Comparison of ENCODE assay signal across 1 cellular context in genomic region chr18:80257579-80258543, GRCh38.
TF ChIP-seq lines count a peak whose summit lies in the region.
"Not testable (repeated sequence)": the region's sequence is repeated elsewhere in the genome, so short reads cannot be mapped to it uniquely, and the experiment has no call there.

No MANE protein-coding gene starts in this region.

TF ChIP-seq in HepG2, 621 proteins besides CTCF, POLR2A, EP300 and RAD21 (continued from another document):
- TF ChIP-seq HMGXB3 (CRISPR knock-in tag; IDR thresholded peaks at IDR 0.05; ENCODE audit: borderline replicate concordance) (0 out of 2 replicates have a peak, but pooled peaks have one; percentile 25), KDM2A (CRISPR knock-in tag; IDR thresholded peaks at IDR 0.05; ENCODE audit: borderline replicate concordance, low read depth) (peak; percentile 76), HINFP (CRISPR knock-in tag; IDR thresholded peaks at IDR 0.05; ENCODE audit: low read depth) (peak; percentile 45; the same call in 1 of the 2 replicates), SP4 (CRISPR knock-in tag; IDR thresholded peaks at IDR 0.05) (0 out of 2 replicates have a peak, but pooled peaks have one; percentile 20), ARID5B (CRISPR knock-in tag; IDR thresholded peaks at IDR 0.05) (0 out of 2 replicates have a peak, but pooled peaks have one; percentile 15), ATF7 (IDR thresholded peaks at IDR 0.05) (0 out of 2 replicates have a peak, but pooled peaks have one; percentile 23), SALL1 (CRISPR knock-in tag; IDR thresholded peaks at IDR 0.05) (peak; percentile 36; the same call in 1 of the 2 replicates), XRCC5 (optimal IDR thresholded peaks at IDR 0.05; ENCODE audit: low read length) (peak; percentile 24), CREB1 (IDR thresholded peaks at IDR 0.05) (0 out of 2 replicates have a peak, but pooled peaks have one; percentile 14)
- TF ChIP-seq ATF7, CREB1 (CRISPR knock-in tag; IDR thresholded peaks at IDR 0.05): not testable (repeated sequence)
- TF ChIP-seq, protein P1, sequence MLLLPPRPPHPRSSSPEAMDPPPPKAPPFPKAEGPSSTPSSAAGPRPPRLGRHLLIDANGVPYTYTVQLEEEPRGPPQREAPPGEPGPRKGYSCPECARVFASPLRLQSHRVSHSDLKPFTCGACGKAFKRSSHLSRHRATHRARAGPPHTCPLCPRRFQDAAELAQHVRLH (CRISPR knock-in tag; IDR thresholded peaks at IDR 0.05; ENCODE audit: borderline replicate concordance, low read depth) = 0 out of 2 replicates have a peak, but pooled peaks have one; percentile 32
- TF ChIP-seq, protein P2, sequence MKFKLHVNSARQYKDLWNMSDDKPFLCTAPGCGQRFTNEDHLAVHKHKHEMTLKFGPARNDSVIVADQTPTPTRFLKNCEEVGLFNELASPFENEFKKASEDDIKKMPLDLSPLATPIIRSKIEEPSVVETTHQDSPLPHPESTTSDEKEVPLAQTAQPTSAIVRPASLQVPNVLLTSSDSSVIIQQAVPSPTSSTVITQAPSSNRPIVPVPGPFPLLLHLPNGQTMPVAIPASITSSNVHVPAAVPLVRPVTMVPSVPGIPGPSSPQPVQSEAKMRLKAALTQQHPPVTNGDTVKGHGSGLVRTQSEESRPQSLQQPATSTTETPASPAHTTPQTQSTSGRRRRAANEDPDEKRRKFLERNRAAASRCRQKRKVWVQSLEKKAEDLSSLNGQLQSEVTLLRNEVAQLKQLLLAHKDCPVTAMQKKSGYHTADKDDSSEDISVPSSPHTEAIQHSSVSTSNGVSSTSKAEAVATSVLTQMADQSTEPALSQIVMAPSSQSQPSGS (CRISPR knock-in tag; IDR thresholded peaks at IDR 0.05) = peak; percentile 60; the same call in 1 of the 2 replicates
